9 cellular contexts compared by ENCODE assay signal in the genomic region with DNA sequence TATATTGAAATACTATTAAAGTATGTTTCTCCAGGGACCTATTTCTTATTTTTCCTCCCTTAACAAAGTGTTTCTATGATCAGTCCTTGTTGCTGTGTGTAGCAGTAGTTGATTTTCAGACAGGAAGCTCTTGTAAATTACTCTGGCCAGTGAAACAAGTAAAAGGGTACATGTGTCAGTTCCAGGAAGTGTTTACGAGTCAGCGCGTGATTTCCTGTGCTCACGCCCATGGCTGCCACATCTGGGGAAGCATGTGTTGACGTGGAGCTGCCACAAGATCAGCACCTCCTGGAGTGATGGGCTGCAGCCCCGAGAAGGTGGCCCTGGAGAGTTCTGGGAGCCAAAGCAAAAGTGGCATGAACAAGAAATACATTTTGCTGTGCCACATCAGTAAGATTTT. TPM values are rescaled to one million over a fixed set of nuclear protein-coding genes. Genes with fewer than 3 reads are reported as not detected.
DNase-seq lines count a peak whose midpoint lies in the region; ATAC-seq and TF ChIP-seq lines count a peak whose summit lies in the region.
"Had no signal": no experiment of that assay in that cellular context is flagged by ENCODE, and none has a peak within 500 bp of the region (broad histone marks: within the 10 kb centered on the region; RNA-seq: fewer than 3 reads in every experiment).

No MANE protein-coding gene starts in this region.

- H3K36me3 ChIP-seq in KOPT-K1 (ENCODE audit: insufficient read depth, low read length) (no peaks in the 10 kb centered on the region), left ventricle myocardium inferior (no peaks in the 10 kb centered on the region), mesendoderm (ENCODE audit: control insufficient read depth, insufficient read depth, low read length) (no peaks in the 10 kb centered on the region)

- no peak overlapping the region for H2BK120ac ChIP-seq in mesendoderm (ENCODE audit: low read depth, low read length)

- H3K9me3 ChIP-seq in KOPT-K1 (ENCODE audit: insufficient read depth, low read length, poor library complexity, severe bottlenecking), result no peaks in the 10 kb centered on the region
- H3K9me3 ChIP-seq in left ventricle myocardium inferior (replicated peaks), result no peaks in the 10 kb centered on the region

- H3K4me1 ChIP-seq in left ventricle myocardium inferior, result peaks cover 17% of the 10 kb centered on the region
- H3K4me1 ChIP-seq in mesendoderm (ENCODE audit: control insufficient read depth, low read depth, low read length), result no peaks in the 10 kb centered on the region

- H3K4me2 ChIP-seq in mesendoderm (ENCODE audit: low read length), result no peak overlapping the region

- H2BK15ac ChIP-seq in mesendoderm (replicated peaks; ENCODE audit: low read depth), result no peak overlapping the region

- H3K9ac ChIP-seq in mesendoderm (ENCODE audit: low read length), result no peak overlapping the region

- no peak overlapping the region for H3K23ac ChIP-seq in mesendoderm (ENCODE audit: low read length)

- H3K79me1 ChIP-seq in mesendoderm (ENCODE audit: low read length), result no peaks in the 10 kb centered on the region

- H3K27me3 ChIP-seq in left ventricle myocardium inferior (ENCODE audit: low read depth) (no peaks in the 10 kb centered on the region), mesendoderm (ENCODE audit: insufficient read depth, low read length, poor library complexity) (no peaks in the 10 kb centered on the region)

- no peaks in the 10 kb centered on the region for H3K79me2 ChIP-seq in mesendoderm (ENCODE audit: control insufficient read depth, insufficient read depth, low read length)

- H2AK5ac ChIP-seq in mesendoderm (ENCODE audit: low read length), result no peak overlapping the region

- no peak overlapping the region for H3K4ac ChIP-seq in mesendoderm (ENCODE audit: low read depth, low read length)

- DNase-seq in activated T-cell treated with anti-CD3 and anti-CD28 coated beads for 4 hours (peak; percentile 54), left ventricle myocardium inferior (peak; percentile 54), HuH-7 (ENCODE audit: low spot score) (no peak), NCI-H1105 (lab: John Stamatoyannopoulos, UW) (no peak), mesendoderm (no peak)
- peak; percentile 61 for DNase-seq in stimulated activated CD8-positive, alpha-beta memory T cell treated with anti-CD3 and anti-CD28 coated beads, Interleukin-12 subunit alpha, Interleukin-12 subunit beta, amount 100 ng/mL, for 4 hours (ENCODE audit: low read depth)

- H3K27ac ChIP-seq in KOPT-K1 (ENCODE audit: low read depth, low read length, poor library complexity, severe bottlenecking) (peak overlapping the region; percentile 44), left ventricle myocardium inferior (replicated peaks) (peak overlapping the region; percentile 67), mesendoderm (ENCODE audit: low read depth, low read length) (no peak overlapping the region)

- no peak for TF ChIP-seq CTCF in left ventricle myocardium inferior (IDR thresholded peaks at IDR 0.05; ENCODE audit: borderline replicate concordance)

- no peak overlapping the region for H3K18ac ChIP-seq in mesendoderm (ENCODE audit: low read length)

- ATAC-seq in GM18499 (IDR thresholded peaks at IDR 0.05; ENCODE audit: insufficient read depth, unreplicated experiment), result peak; percentile 65

- H3K4me3 ChIP-seq in left ventricle myocardium inferior, result no peak overlapping the region
- H3K4me3 ChIP-seq in mesendoderm (ENCODE audit: low read length), result no peak overlapping the region

- intact Hi-C loops in left ventricle myocardium inferior (cut with micrococcal nuclease), result no loop called here

- no peak overlapping the region for H4K5ac ChIP-seq in mesendoderm (ENCODE audit: low read length)

- no peak overlapping the region for H3K56ac ChIP-seq in mesendoderm (ENCODE audit: low read length)

- no peak overlapping the region for H4K8ac ChIP-seq in mesendoderm (ENCODE audit: low read depth, low read length)

- no CpG with 5 or more reads among the region's 6 CpGs for WGBS in mesendoderm (ENCODE audit: extremely low coverage, insufficient coverage, low lambda C conversion rate)

- H2BK5ac ChIP-seq in mesendoderm (ENCODE audit: low read length), result no peak overlapping the region

RNA-seq across cellular contexts. Expression of a gene that starts 38.6 kb away (rescaled TPM):
- not detected for total RNA-seq in left ventricle myocardium inferior
- polyA plus RNA-seq in mesendoderm (2013, experiment 1 of 2), result not detected
- polyA plus RNA-seq in mesendoderm (2013, experiment 2 of 2), result not detected
- total RNA-seq: urinary bladder had no signal
- polyA plus RNA-seq: urinary bladder had no signal

Comparison
In these comparisons a context has a peak if more than half of its experiments do, and no peak if none do; other contexts are left out.
1. DNase-seq: peak in activated T-cell treated with anti-CD3 and anti-CD28 coated beads for 4 hours (single experiment), left ventricle myocardium inferior (single experiment) and stimulated activated CD8-positive, alpha-beta memory T cell treated with anti-CD3 and anti-CD28 coated beads, Interleukin-12 subunit alpha, Interleukin-12 subunit beta, amount 100 ng/mL, for 4 hours (single experiment); none in HuH-7 (single experiment), NCI-H1105 (single experiment) and mesendoderm (single experiment).